ENCODE assay signal across 11 cellular contexts in the genomic region with DNA sequence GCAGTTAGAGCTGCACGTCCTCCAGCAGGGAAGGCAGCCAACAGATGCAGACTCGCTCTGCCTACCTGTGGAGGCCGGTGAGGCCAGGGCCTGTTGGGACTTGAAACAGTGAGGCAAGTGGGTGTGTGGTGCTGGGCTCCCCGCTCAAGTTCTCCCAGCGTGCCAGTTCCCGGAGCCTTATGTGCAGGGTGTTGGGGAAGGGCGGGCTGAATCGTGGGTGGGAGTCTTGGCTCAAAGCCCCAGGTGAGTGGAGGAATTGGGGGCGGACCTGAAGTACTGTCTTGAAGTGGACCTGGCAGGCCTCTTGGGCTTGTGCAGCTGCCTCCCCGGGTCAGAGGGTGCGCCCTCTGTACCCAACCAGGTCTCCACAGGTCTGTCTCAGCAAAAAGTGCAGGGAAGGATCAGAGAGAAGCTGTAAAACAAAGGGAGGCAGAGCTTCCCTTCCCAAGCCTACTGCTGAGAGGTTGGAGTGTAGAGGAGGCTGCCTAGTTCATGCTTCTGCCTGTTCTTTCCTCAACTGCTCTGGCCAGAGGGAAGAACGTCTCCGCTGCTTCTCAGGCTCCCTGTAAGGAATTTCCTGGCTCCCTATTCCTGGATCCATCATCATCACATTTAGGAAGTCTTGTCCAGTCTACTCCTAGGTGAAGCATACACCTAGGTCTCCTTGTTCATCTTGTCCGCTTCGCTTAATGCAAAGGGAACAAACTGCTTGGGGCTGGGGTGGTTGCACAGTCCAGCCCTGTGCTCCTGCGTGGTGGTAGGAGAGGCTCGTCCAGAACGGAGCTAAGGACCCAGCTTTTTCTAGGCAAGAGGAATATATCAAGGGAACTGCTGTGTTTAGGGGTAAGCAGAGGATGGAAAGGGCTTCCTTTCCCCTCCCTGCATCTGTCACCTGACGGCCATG. TPM values are rescaled to one million over a fixed set of nuclear protein-coding genes. Genes with fewer than 3 reads are reported as not detected.
DNase-seq lines count a peak whose midpoint lies in the region; ATAC-seq, FAIRE-seq and TF ChIP-seq lines count a peak whose summit lies in the region.
"Had no signal": no experiment of that assay in that cellular context is flagged by ENCODE, and none has a peak within 500 bp of the region (broad histone marks: within the 10 kb centered on the region; RNA-seq: fewer than 3 reads in every experiment).

No MANE protein-coding gene starts in this region.

- no peak overlapping the region for H2BK5ac ChIP-seq in mesenchymal stem cell (ENCODE audit: low read depth, low read length, poor library complexity, severe bottlenecking)

- no peak for TF ChIP-seq CTCF in natural killer cell (IDR thresholded peaks at IDR 0.05)
- TF ChIP-seq CTCF in PC-9 (conservative IDR thresholded peaks at IDR 0.05): no peak

- peaks cover 9% of the 10 kb centered on the region for H3K79me1 ChIP-seq in mesenchymal stem cell (replicated peaks; ENCODE audit: low read length, poor library complexity, severe bottlenecking)

- no peaks in the 10 kb centered on the region for H3K79me2 ChIP-seq in PC-9 (ENCODE audit: low read depth)

- H4K8ac ChIP-seq in mesenchymal stem cell (ENCODE audit: low read length): no peak overlapping the region

- H3K9ac ChIP-seq in mesenchymal stem cell (ENCODE audit: low read length): no peak overlapping the region

- no peak for DNase-seq in natural killer cell treated with Interleukin-12 subunit alpha and Interleukin-12 subunit beta and Interleukin-15 and Interleukin-18, amount 100 ng/mL, for 72 hours (ENCODE audit: low spot score)
- no peak for DNase-seq in natural killer cell
- no peak for DNase-seq in PC-9
- no peak for DNase-seq in mesenchymal stem cell
- DNase-seq in GM19239 (ENCODE audit: insufficient read length, low spot score): no peak

- CTCF ChIA-PET in PC-9 (lab: Charles Lee): interaction anchor here (0.5 to 0.9 kb wide), 4 partner anchors 14 to 842 kb away, joined by 3 to 4 read pairs (median 4); no protein-coding TSS in a partner anchor

- H3K36me3 Mint-ChIP-seq in natural killer cell treated with Interleukin-12 subunit alpha and Interleukin-12 subunit beta and Interleukin-15 and Interleukin-18, amount 100 ng/mL, for 72 hours: peaks cover 18% of the 10 kb centered on the region
- peaks cover 7% of the 10 kb centered on the region for H3K36me3 Mint-ChIP-seq in natural killer cell

- 94% methylated on average over 18 of the region's 19 CpGs for WGBS in mesenchymal stem cell

- H2BK15ac ChIP-seq in mesenchymal stem cell (ENCODE audit: low read depth, poor library complexity, severe bottlenecking): no peak overlapping the region

- H3K14ac ChIP-seq in mesenchymal stem cell (ENCODE audit: low read length in 2 of 2): no peak overlapping the region

- H3K4ac ChIP-seq in mesenchymal stem cell (ENCODE audit: low read depth in 1 of 2, low read length in 2 of 2): peak overlapping the region in 1 of 2 experiments; percentile 32

- H3K23ac ChIP-seq in mesenchymal stem cell (ENCODE audit: low read length in 2 of 2): no peak overlapping the region

- H3K4me1 Mint-ChIP-seq in natural killer cell treated with Interleukin-12 subunit alpha and Interleukin-12 subunit beta and Interleukin-15 and Interleukin-18, amount 100 ng/mL, for 72 hours (ENCODE audit: low read depth in 2 of 2): peaks cover 45 to 50% of the 10 kb centered on the region in 2 donors
- peaks cover 17 to 49% of the 10 kb centered on the region in 2 donors for H3K4me1 Mint-ChIP-seq in natural killer cell

- H3K9me3 Mint-ChIP-seq in natural killer cell treated with Interleukin-12 subunit alpha and Interleukin-12 subunit beta and Interleukin-15 and Interleukin-18, amount 100 ng/mL, for 72 hours: no peaks in the 10 kb centered on the region
- H3K9me3 Mint-ChIP-seq in natural killer cell: no peaks in the 10 kb centered on the region
- H3K9me3 Mint-ChIP-seq: nephron progenitor cell had no signal

- intact Hi-C loops in natural killer cell (cut with micrococcal nuclease) (no loop called here), PC-9 (cut with micrococcal nuclease; ENCODE audit: unreplicated experiment) (loop anchor here (2.0 to 5.0 kb wide), 4 partner anchors 110 to 1065 kb away; no protein-coding TSS in a partner anchor)

- no peaks in the 10 kb centered on the region for H3K9me3 ChIP-seq in PC-9 (ENCODE audit: insufficient read depth, low read depth)
- H3K9me3 ChIP-seq in mesenchymal stem cell (ENCODE audit: control insufficient read depth, low read length): no peaks in the 10 kb centered on the region
- H3K9me3 ChIP-seq: testis had no signal

- H3K27ac Mint-ChIP-seq in natural killer cell treated with Interleukin-12 subunit alpha and Interleukin-12 subunit beta and Interleukin-15 and Interleukin-18, amount 100 ng/mL, for 72 hours: peak overlapping the region; percentile 74 to 94
- no peak overlapping the region for H3K27ac Mint-ChIP-seq in natural killer cell

- H3K36me3 ChIP-seq in PC-9 (ENCODE audit: low read depth): peaks cover 11% of the 10 kb centered on the region; the same call in 1 of the 2 replicates
- H3K36me3 ChIP-seq in mesenchymal stem cell (ENCODE audit: control insufficient read depth in 1 of 2, insufficient read depth in 2 of 2, low read depth in 1 of 2, low read length in 2 of 2): peaks cover 29 to 40% of the 10 kb centered on the region in 2 experiments

- H4K91ac ChIP-seq in mesenchymal stem cell (ENCODE audit: low read length): no peak overlapping the region

- H3F3A ChIP-seq in PC-9 (ENCODE audit: insufficient read depth, low read depth): peaks cover 36% of the 10 kb centered on the region; the same call in 1 of the 2 replicates

- H4K20me1 ChIP-seq in PC-9 (ENCODE audit: insufficient read depth): no peaks in the 10 kb centered on the region

- no peak overlapping the region for H2AK5ac ChIP-seq in mesenchymal stem cell (ENCODE audit: low read length, severe bottlenecking)

- FAIRE-seq in GM19239 (lab: Jason Lieb, UNC): no peak

- H3K18ac ChIP-seq in mesenchymal stem cell (ENCODE audit: low read depth in 1 of 2, low read length in 2 of 2): no peak overlapping the region

- H2BK12ac ChIP-seq in mesenchymal stem cell (ENCODE audit: low read length in 2 of 2): peak overlapping the region in 1 of 2 experiments; percentile 1

- no peak for ATAC-seq in natural killer cell treated with Interleukin-12 subunit alpha and Interleukin-12 subunit beta and Interleukin-15 and Interleukin-18, amount 100 ng/mL, for 72 hours
- ATAC-seq in natural killer cell (no peak), esophagus mucosa (peak; percentile 83), GM18520 (IDR thresholded peaks at IDR 0.05; ENCODE audit: unreplicated experiment) (no peak), HG03520 (IDR thresholded peaks at IDR 0.05; ENCODE audit: unreplicated experiment) (no peak)

- H2AFZ ChIP-seq in PC-9 (no peak overlapping the region), mesenchymal stem cell (ENCODE audit: low read depth, low read length) (no peak overlapping the region)

- peaks cover 48% of the 10 kb centered on the region for H3K4me1 ChIP-seq in PC-9 (replicated peaks; ENCODE audit: insufficient read depth)
- peaks cover 41% of the 10 kb centered on the region for H3K4me1 ChIP-seq in mesenchymal stem cell (ENCODE audit: control insufficient read depth, insufficient read depth, low read depth, low read length)

- H3K27ac ChIP-seq in PC-9: peak overlapping the region; percentile 91
- H3K27ac ChIP-seq in mesenchymal stem cell (ENCODE audit: low read length, poor library complexity, severe bottlenecking): no peak overlapping the region
- H3K27ac ChIP-seq: C4-2B, testis had no signal

- POLR2A ChIA-PET in PC-9 (lab: Charles Lee; ENCODE audit: unreplicated experiment): interaction anchor here (0.6 to 0.7 kb wide), 2 partner anchors 611 to 1360 kb away, joined by 3 to 4 read pairs; no protein-coding TSS in a partner anchor

- H3K27me3 ChIP-seq in PC-9 (ENCODE audit: insufficient read depth, low read depth) (no peaks in the 10 kb centered on the region), mesenchymal stem cell (ENCODE audit: control insufficient read depth in 1 of 2, insufficient read depth in 1 of 2, low read length in 2 of 2) (no peaks in the 10 kb centered on the region)
- H3K27me3 ChIP-seq: testis had no signal

- BruUV-seq in PC-9 (replicated peaks; lab: Mats Ljungman, UMichigan): no TSS peak

- peak overlapping the region; percentile 73 for H3K4me2 ChIP-seq in PC-9
- no peak overlapping the region for H3K4me2 ChIP-seq in mesenchymal stem cell (ENCODE audit: low read length, poor library complexity, severe bottlenecking)

- H2BK120ac ChIP-seq in mesenchymal stem cell (ENCODE audit: low read depth, low read length): no peak overlapping the region

- H3K4me3 Mint-ChIP-seq in natural killer cell treated with Interleukin-12 subunit alpha and Interleukin-12 subunit beta and Interleukin-15 and Interleukin-18, amount 100 ng/mL, for 72 hours: peak overlapping the region; percentile 74
- H3K4me3 Mint-ChIP-seq in natural killer cell: no peak overlapping the region

- H3K4me3 ChIP-seq in PC-9 (no peak overlapping the region), mesenchymal stem cell (ENCODE audit: insufficient read depth in 1 of 2, low read depth in 1 of 2, low read length in 2 of 2) (no peak overlapping the region)
- H3K4me3 ChIP-seq: testis had no signal

- H3K9me2 ChIP-seq in PC-9 (ENCODE audit: insufficient read depth): no peaks in the 10 kb centered on the region

- H3K27me3 Mint-ChIP-seq in natural killer cell treated with Interleukin-12 subunit alpha and Interleukin-12 subunit beta and Interleukin-15 and Interleukin-18, amount 100 ng/mL, for 72 hours: no peaks in the 10 kb centered on the region
- H3K27me3 Mint-ChIP-seq in natural killer cell (ENCODE audit: low read depth in 2 of 2): no peaks in the 10 kb centered on the region

RNA-seq across cellular contexts. Expression of a gene that starts 14.9 kb away (rescaled TPM):
- 10 to 100 TPM; 59.9 to 60.0 TPM for total RNA-seq in natural killer cell treated with Interleukin-12 subunit alpha and Interleukin-12 subunit beta and Interleukin-15 and Interleukin-18, amount 100 ng/mL, for 72 hours
- total RNA-seq in natural killer cell (10 to 100 TPM; 13.4 to 20.7 (median 19.2) TPM), PC-9 (2021) (21.8 and 36.4 TPM in 2 replicates), esophagus mucosa (30.3 TPM)
- polyA plus RNA-seq in mesenchymal stem cell (2013, experiment 1 of 2): 60.0 TPM
- 63.6 TPM for polyA plus RNA-seq in mesenchymal stem cell (2013, experiment 2 of 2)

RNA-seq across cellular contexts. Expression of a gene that starts 19.1 kb away (rescaled TPM):
- under 1 TPM; 0.50 to 0.93 TPM for total RNA-seq in natural killer cell treated with Interleukin-12 subunit alpha and Interleukin-12 subunit beta and Interleukin-15 and Interleukin-18, amount 100 ng/mL, for 72 hours
- under 1 TPM in 2 of 3 donors, not detected in 1; 0.12 to 0.15 TPM for total RNA-seq in natural killer cell
- not detected in 2 replicates for total RNA-seq in PC-9 (2021)
- total RNA-seq in esophagus mucosa: 6.0 TPM
- polyA plus RNA-seq in mesenchymal stem cell (2013, experiment 1 of 2): not detected
- 0.01 TPM for polyA plus RNA-seq in mesenchymal stem cell (2013, experiment 2 of 2)

RNA-seq across cellular contexts. Expression of a gene that starts 22.1 kb away (rescaled TPM):
- 10 to 100 TPM; 24.5 TPM for total RNA-seq in natural killer cell treated with Interleukin-12 subunit alpha and Interleukin-12 subunit beta and Interleukin-15 and Interleukin-18, amount 100 ng/mL, for 72 hours
- total RNA-seq in natural killer cell (10 to 100 TPM; 49.3 to 82.6 (median 53.6) TPM), PC-9 (2021) (26.2 and 29.8 TPM in 2 replicates), esophagus mucosa (10.6 TPM)
- 54.7 TPM for polyA plus RNA-seq in mesenchymal stem cell (2013, experiment 1 of 2)
- polyA plus RNA-seq in mesenchymal stem cell (2013, experiment 2 of 2): 53.0 TPM

RNA-seq across cellular contexts. Expression of a gene that starts 37.6 kb away (rescaled TPM):
- total RNA-seq in natural killer cell treated with Interleukin-12 subunit alpha and Interleukin-12 subunit beta and Interleukin-15 and Interleukin-18, amount 100 ng/mL, for 72 hours: 100 to 1,000 TPM in 1 of 2 donors, 10 to 100 TPM in 1; 90.7 to 174 TPM
- total RNA-seq in natural killer cell (10 to 100 TPM; 48.7 to 75.8 (median 71.1) TPM), PC-9 (2021) (82.6 and 99.1 TPM in 2 replicates), esophagus mucosa (41.7 TPM)
- 34.6 TPM for polyA plus RNA-seq in mesenchymal stem cell (2013, experiment 1 of 2)
- polyA plus RNA-seq in mesenchymal stem cell (2013, experiment 2 of 2): 33.6 TPM

Comparison
In these comparisons a context has a peak if more than half of its experiments do, and no peak if none do; other contexts are left out.
1. H3K27ac Mint-ChIP-seq: peak in natural killer cell treated with Interleukin-12 subunit alpha and Interleukin-12 subunit beta and Interleukin-15 and Interleukin-18, amount 100 ng/mL, for 72 hours (2 of 2); none in natural killer cell (0 of 2).